8 cellular contexts compared by ENCODE assay signal in genomic region chr19:47778089-47778953, GRCh38.
DNase-seq lines count a peak whose midpoint lies in the region; ATAC-seq and TF ChIP-seq lines count a peak whose summit lies in the region.

SELENOW (plus strand) TSS chr19:47778703; CDS start chr19:47778786, 83 bp downstream.

- peak; percentile 98 for TF ChIP-seq POLR2A in GM19193 (IDR thresholded peaks at IDR 0.05; ENCODE audit: extremely low read depth, insufficient read depth, insufficient read length)

- peak; percentile 54 for ATAC-seq in HG03521 (IDR thresholded peaks at IDR 0.05; ENCODE audit: unreplicated experiment)

- DNase-seq in AG08396 (ENCODE audit: low spot score) (peak; percentile 87), NCI-H82 (lab: John Stamatoyannopoulos, UW) (peak; percentile 96), medulla oblongata (ENCODE audit: extremely low spot score) (peak; percentile 86)
- peak; percentile 96 for DNase-seq in activated CD8-positive, alpha-beta memory T cell treated with anti-CD3 and anti-CD28 coated beads for 24 hours
- peak; percentile 71 for DNase-seq in effector CD8-positive, alpha-beta T cell (lab: John Stamatoyannopoulos, UW)
- DNase-seq in stimulated activated CD4-positive, alpha-beta T cell treated with anti-CD3 and anti-CD28 coated beads, TNF-alpha, amount 100 ng/mL, for 48 hours (ENCODE audit: low read depth in 3 of 3) = peak; percentile 57 to 71 (median 65)

Comparison
In these comparisons a context has a peak if more than half of its experiments do, and no peak if none do; other contexts are left out.
1. Peak in every context shown above with its lines: DNase-seq and ATAC-seq.